ENCODE assay signal across 18 cellular contexts in the genomic region with DNA sequence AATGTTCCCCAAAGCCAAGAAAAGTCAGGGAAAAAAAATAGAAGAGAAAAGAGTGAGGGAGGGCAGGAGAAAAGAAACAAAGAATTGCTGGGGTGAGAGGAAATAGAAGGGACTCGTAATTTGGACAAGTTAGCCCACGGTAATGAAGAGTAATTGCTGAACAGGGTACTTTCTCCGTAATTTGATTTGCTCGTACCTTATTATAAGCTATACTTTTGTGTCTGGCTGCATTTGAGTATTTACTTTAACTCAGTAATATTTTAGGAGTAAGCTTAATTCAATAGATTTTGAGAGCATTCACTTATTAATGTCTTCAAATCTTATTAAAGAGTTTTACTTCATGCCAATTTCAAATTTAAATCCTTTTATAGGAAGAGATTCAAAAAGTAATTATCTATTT.
DNase-seq lines count a peak whose midpoint lies in the region; ATAC-seq and TF ChIP-seq lines count a peak whose summit lies in the region.
"Had no signal": no experiment of that assay in that cellular context is flagged by ENCODE, and none has a peak within 500 bp of the region (broad histone marks: within the 10 kb centered on the region; RNA-seq: fewer than 3 reads in every experiment).

No MANE protein-coding gene starts in this region.

- H3K27ac ChIP-seq in SK-N-SH (ENCODE audit: low read depth in 2 of 2, low read length in 1 of 2): no peak overlapping the region; a peak in 1 of 4 replicates
- H3K27ac ChIP-seq: 22Rv1, A549, BLaER1 had no signal

- no peaks in the 10 kb centered on the region for H4K20me1 ChIP-seq in SK-N-SH (ENCODE audit: insufficient read depth)
- H4K20me1 ChIP-seq: BLaER1 had no signal

- no peak for TF ChIP-seq EP300 in SK-N-SH (IDR thresholded peaks at IDR 0.05; ENCODE audit: borderline replicate concordance in 1 of 2, low read depth in 1 of 2, low read length in 1 of 2)

- no peak for ATAC-seq in SK-N-SH treated with all-trans-retinoic acid at 6 μM for 48 hours
- no peak for ATAC-seq in GM21390 (IDR thresholded peaks at IDR 0.05; ENCODE audit: unreplicated experiment)
- ATAC-seq: A549; CD8-positive, alpha-beta T cell; GM12878 had no signal

- H3K4me3 ChIP-seq in SK-N-SH (ENCODE audit: low read depth in 2 of 2, low read length in 1 of 2): no peak overlapping the region
- H3K4me3 ChIP-seq: A549, BLaER1, GM12878 had no signal

- H3F3A ChIP-seq in SK-N-SH (replicated peaks; ENCODE audit: insufficient read depth): no peaks in the 10 kb centered on the region

- no peaks in the 10 kb centered on the region for H3K4me1 ChIP-seq in SK-N-SH (ENCODE audit: control insufficient read depth in 1 of 2, insufficient read depth in 2 of 2, low read depth in 1 of 2, low read length in 1 of 2)
- H3K4me1 ChIP-seq: A549, Caco-2 had no signal

- no peaks in the 10 kb centered on the region for H3K36me3 ChIP-seq in SK-N-SH (replicated peaks in 1 of 2; ENCODE audit: control insufficient read depth in 1 of 2, insufficient read depth in 2 of 2, low read length in 1 of 2)

- CTCF ChIA-PET in SK-N-SH (lab: Yijun Ruan, JAX): interaction anchor here (0.6 kb wide), 1 partner anchor 818 kb away, joined by 3 read pairs; no protein-coding TSS in a partner anchor

- no peak overlapping the region for H2AFZ ChIP-seq in SK-N-SH (ENCODE audit: low read depth)

- H3K79me2 ChIP-seq in SK-N-SH (ENCODE audit: insufficient read depth): no peaks in the 10 kb centered on the region

- no peak overlapping the region for H3K9ac ChIP-seq in SK-N-SH
- H3K9ac ChIP-seq: BLaER1 had no signal

- no peak for TF ChIP-seq CTCF in SK-N-SH (IDR thresholded peaks at IDR 0.05)

- H3K9me2 ChIP-seq in SK-N-SH: no peaks in the 10 kb centered on the region

- no peak overlapping the region for H3K4me2 ChIP-seq in SK-N-SH
- H3K4me2 ChIP-seq: A549, BLaER1 had no signal

- DNase-seq in SK-N-SH: no peak
- DNase-seq in OCI-M1 (lab: John Stamatoyannopoulos, UW): peak; percentile 25
- DNase-seq in SK-N-DZ (ENCODE audit: low spot score): peak; percentile 7
- no peak for DNase-seq in superior temporal gyrus (ENCODE audit: extremely low spot score)
- DNase-seq: AML-193; C1 segment of cervical spinal cord; Caco-2; Calu3; CD4-positive, CD25-positive, alpha-beta regulatory T cell; CD8-positive, alpha-beta T cell; DMS79 treated with DMSO at 0.1 percent for 48 hours; GDM1 had no signal

- no peaks in the 10 kb centered on the region for H3K9me3 ChIP-seq in SK-N-SH
- H3K9me3 ChIP-seq: A549, Caco-2 had no signal

- POLR2A ChIA-PET in SK-N-SH (lab: Yijun Ruan, JAX): no interaction called here

- no peak for TF ChIP-seq RAD21 in SK-N-SH (IDR thresholded peaks at IDR 0.05; ENCODE audit: low read length)

- no peaks in the 10 kb centered on the region for H3K27me3 ChIP-seq in SK-N-SH (ENCODE audit: insufficient read depth)
- H3K27me3 ChIP-seq: BLaER1 had no signal

- WGBS in SK-N-SH (ENCODE audit: low lambda C conversion rate): 32% methylated on average over 4 of the region's 4 CpGs

TF ChIP-seq in SK-N-SH treated with all-trans-retinoic acid at 6 μM for 48 hours, 23 proteins besides CTCF, POLR2A, EP300 and RAD21 (continues in another document):
- TF ChIP-seq ISL1 (CRISPR knock-in tag; IDR thresholded peaks at IDR 0.05): peak; percentile 96
- peak; percentile 72; the same call in 1 of the 2 replicates for TF ChIP-seq SNAI2 (CRISPR knock-in tag; IDR thresholded peaks at IDR 0.05)
- no peak for TF ChIP-seq ZFP3 (CRISPR knock-in tag; IDR thresholded peaks at IDR 0.05)
- TF ChIP-seq, protein P1, sequence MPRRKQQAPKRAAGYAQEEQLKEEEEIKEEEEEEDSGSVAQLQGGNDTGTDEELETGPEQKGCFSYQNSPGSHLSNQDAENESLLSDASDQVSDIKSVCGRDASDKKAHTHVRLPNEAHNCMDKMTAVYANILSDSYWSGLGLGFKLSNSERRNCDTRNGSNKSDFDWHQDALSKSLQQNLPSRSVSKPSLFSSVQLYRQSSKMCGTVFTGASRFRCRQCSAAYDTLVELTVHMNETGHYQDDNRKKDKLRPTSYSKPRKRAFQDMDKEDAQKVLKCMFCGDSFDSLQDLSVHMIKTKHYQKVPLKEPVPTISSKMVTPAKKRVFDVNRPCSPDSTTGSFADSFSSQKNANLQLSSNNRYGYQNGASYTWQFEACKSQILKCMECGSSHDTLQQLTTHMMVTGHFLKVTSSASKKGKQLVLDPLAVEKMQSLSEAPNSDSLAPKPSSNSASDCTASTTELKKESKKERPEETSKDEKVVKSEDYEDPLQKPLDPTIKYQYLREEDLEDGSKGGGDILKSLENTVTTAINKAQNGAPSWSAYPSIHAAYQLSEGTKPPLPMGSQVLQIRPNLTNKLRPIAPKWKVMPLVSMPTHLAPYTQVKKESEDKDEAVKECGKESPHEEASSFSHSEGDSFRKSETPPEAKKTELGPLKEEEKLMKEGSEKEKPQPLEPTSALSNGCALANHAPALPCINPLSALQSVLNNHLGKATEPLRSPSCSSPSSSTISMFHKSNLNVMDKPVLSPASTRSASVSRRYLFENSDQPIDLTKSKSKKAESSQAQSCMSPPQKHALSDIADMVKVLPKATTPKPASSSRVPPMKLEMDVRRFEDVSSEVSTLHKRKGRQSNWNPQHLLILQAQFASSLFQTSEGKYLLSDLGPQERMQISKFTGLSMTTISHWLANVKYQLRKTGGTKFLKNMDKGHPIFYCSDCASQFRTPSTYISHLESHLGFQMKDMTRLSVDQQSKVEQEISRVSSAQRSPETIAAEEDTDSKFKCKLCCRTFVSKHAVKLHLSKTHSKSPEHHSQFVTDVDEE (CRISPR knock-in tag; IDR thresholded peaks at IDR 0.05): no peak
- no peak for TF ChIP-seq ARNTL (CRISPR knock-in tag; IDR thresholded peaks at IDR 0.05; ENCODE audit: borderline replicate concordance, low read depth)
- no peak for TF ChIP-seq TOX (CRISPR knock-in tag; IDR thresholded peaks at IDR 0.05; ENCODE audit: borderline replicate concordance)
- no peak for TF ChIP-seq BACH2 (CRISPR knock-in tag; IDR thresholded peaks at IDR 0.05; ENCODE audit: borderline replicate concordance)
- no peak for TF ChIP-seq CSDC2 (CRISPR knock-in tag; IDR thresholded peaks at IDR 0.05)
- TF ChIP-seq RARB (CRISPR knock-in tag; IDR thresholded peaks at IDR 0.05): no peak
- no peak for TF ChIP-seq ZNF565 (CRISPR knock-in tag; conservative IDR thresholded peaks at IDR 0.05; ENCODE audit: low read depth)
- no peak for TF ChIP-seq TCF4 (CRISPR knock-in tag; IDR thresholded peaks at IDR 0.05; ENCODE audit: borderline replicate concordance)
- TF ChIP-seq ZFP30 (CRISPR knock-in tag; IDR thresholded peaks at IDR 0.05): no peak
- no peak for TF ChIP-seq OSR1 (CRISPR knock-in tag; IDR thresholded peaks at IDR 0.05)

TF ChIP-seq in SK-N-SH, 30 proteins besides CTCF, POLR2A, EP300 and RAD21 (continues in another document):
- TF ChIP-seq RFX5 (IDR thresholded peaks at IDR 0.05; ENCODE audit: low read length) (no peak), JUND (IDR thresholded peaks at IDR 0.05) (no peak), ELF1 (IDR thresholded peaks at IDR 0.05) (no peak), USF2 (IDR thresholded peaks at IDR 0.05; ENCODE audit: borderline replicate concordance, low read depth, low read length) (no peak), RCOR1 (IDR thresholded peaks at IDR 0.05; ENCODE audit: low read length) (no peak), SMC3 (IDR thresholded peaks at IDR 0.05; ENCODE audit: low read depth, low read length) (no peak), CHD2 (IDR thresholded peaks at IDR 0.05; ENCODE audit: low read length, partially characterized antibody) (no peak), TAF1 (IDR thresholded peaks at IDR 0.05; ENCODE audit: borderline replicate concordance, low read depth, low read length) (no peak), TEAD4 (IDR thresholded peaks at IDR 0.05; ENCODE audit: borderline replicate concordance, insufficient read depth) (no peak), SIN3A (IDR thresholded peaks at IDR 0.05; ENCODE audit: borderline replicate concordance, low read depth, low read length) (no peak), POLR2AphosphoS5 (IDR thresholded peaks at IDR 0.05; ENCODE audit: low read depth, low read length) (no peak), NFIC (IDR thresholded peaks at IDR 0.05; ENCODE audit: borderline replicate concordance) (no peak), TCF12 (IDR thresholded peaks at IDR 0.05) (no peak), RXRA (IDR thresholded peaks at IDR 0.05; ENCODE audit: borderline replicate concordance, low read depth) (no peak)
- TF ChIP-seq, protein P2, sequence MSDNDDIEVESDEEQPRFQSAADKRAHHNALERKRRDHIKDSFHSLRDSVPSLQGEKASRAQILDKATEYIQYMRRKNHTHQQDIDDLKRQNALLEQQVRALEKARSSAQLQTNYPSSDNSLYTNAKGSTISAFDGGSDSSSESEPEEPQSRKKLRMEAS (IDR thresholded peaks at IDR 0.05; ENCODE audit: low read depth): no peak
- TF ChIP-seq, protein P3, sequence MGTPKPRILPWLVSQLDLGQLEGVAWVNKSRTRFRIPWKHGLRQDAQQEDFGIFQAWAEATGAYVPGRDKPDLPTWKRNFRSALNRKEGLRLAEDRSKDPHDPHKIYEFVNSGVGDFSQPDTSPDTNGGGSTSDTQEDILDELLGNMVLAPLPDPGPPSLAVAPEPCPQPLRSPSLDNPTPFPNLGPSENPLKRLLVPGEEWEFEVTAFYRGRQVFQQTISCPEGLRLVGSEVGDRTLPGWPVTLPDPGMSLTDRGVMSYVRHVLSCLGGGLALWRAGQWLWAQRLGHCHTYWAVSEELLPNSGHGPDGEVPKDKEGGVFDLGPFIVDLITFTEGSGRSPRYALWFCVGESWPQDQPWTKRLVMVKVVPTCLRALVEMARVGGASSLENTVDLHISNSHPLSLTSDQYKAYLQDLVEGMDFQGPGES (IDR thresholded peaks at IDR 0.05; ENCODE audit: low read depth, low read length): no peak

Comparison
In these comparisons a context has a peak if more than half of its experiments do, and no peak if none do; other contexts are left out.
1. DNase-seq: peak in OCI-M1 (single experiment) and SK-N-DZ (single experiment); none in SK-N-SH (single experiment) and superior temporal gyrus (single experiment).